15 cellular contexts compared by ENCODE assay signal in the genomic region with DNA sequence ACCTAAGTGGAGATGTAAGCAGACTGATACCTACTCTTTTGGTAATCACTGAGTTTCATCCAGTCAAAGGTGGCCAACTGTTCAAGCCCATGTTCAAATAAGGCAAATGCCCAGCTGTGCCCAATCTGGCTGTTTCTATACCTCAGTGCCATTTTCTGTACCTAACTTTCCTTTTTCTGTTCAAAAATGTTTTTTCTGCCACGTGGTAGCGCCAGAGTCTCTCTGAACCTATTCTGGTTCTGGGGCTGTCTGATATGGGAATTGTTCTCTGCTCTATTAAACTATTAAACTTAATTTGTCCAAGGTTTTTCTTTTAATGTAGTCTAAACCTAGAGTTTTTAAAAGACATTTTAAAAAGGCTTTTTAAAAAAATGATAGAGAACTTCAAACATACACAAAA.
DNase-seq lines count a peak whose midpoint lies in the region; ATAC-seq and TF ChIP-seq lines count a peak whose summit lies in the region.
"Had no signal": no experiment of that assay in that cellular context is flagged by ENCODE, and none has a peak within 500 bp of the region (broad histone marks: within the 10 kb centered on the region; RNA-seq: fewer than 3 reads in every experiment).

No MANE protein-coding gene starts in this region.

- peak; percentile 4 for DNase-seq in H4 (ENCODE audit: low spot score)
- peak; percentile 53 for DNase-seq in NCI-H748 treated with DMSO at 0.1 percent for 48 hours (lab: John Stamatoyannopoulos, UW)
- DNase-seq in foreskin keratinocyte, result no peak
- no peak for DNase-seq in HuH-7.5 (ENCODE audit: low spot score)
- DNase-seq in stimulated activated CD8-positive, alpha-beta memory T cell treated with anti-CD3 and anti-CD28 coated beads, Interleukin-4, amount 100 ng/mL, for 48 hours, result no peak
- DNase-seq in stimulated activated naive CD4-positive, alpha-beta T cell treated with Interleukin-2 at 50 U/mL for 16 hours (lab: John Stamatoyannopoulos, UW), result no peak
- no peak for DNase-seq in activated naive CD4-positive, alpha-beta T cell (lab: John Stamatoyannopoulos, UW)
- DNase-seq: CD8-positive, alpha-beta memory T cell; H7; NCI-H2029; NCI-H226; NCI-H69; T-helper 2 cell had no signal

- no peaks in the 10 kb centered on the region for H3K4me1 ChIP-seq in foreskin keratinocyte

- no peak for ATAC-seq in foreskin keratinocyte

- TF ChIP-seq CTCF in LNCAP (IDR thresholded peaks at IDR 0.05), result peak; percentile 16; the same call in 1 of the 2 replicates
- TF ChIP-seq CTCF in foreskin keratinocyte (conservative IDR thresholded peaks at IDR 0.05), result peak; percentile 8

- H3K27me3 ChIP-seq in foreskin keratinocyte, result peaks cover 79% of the 10 kb centered on the region

- no peak overlapping the region for H3K27ac ChIP-seq in foreskin keratinocyte
- H3K27ac ChIP-seq: KMS-11 had no signal

Comparison
In these comparisons a context has a peak if more than half of its experiments do, and no peak if none do; other contexts are left out.
1. DNase-seq: peak in H4 (single experiment) and NCI-H748 treated with DMSO at 0.1 percent for 48 hours (single experiment); none in foreskin keratinocyte (0 of 2), HuH-7.5 (single experiment), stimulated activated CD8-positive, alpha-beta memory T cell treated with anti-CD3 and anti-CD28 coated beads, Interleukin-4, amount 100 ng/mL, for 48 hours (single experiment), stimulated activated naive CD4-positive, alpha-beta T cell treated with Interleukin-2 at 50 U/mL for 16 hours (single experiment) and activated naive CD4-positive, alpha-beta T cell (0 of 4).